In genomic region chr4:128477540-128477939, GRCh38 we compare ENCODE assay signal across 16 cellular contexts.
DNase-seq lines count a peak whose midpoint lies in the region; ATAC-seq, FAIRE-seq and TF ChIP-seq lines count a peak whose summit lies in the region.
"Had no signal": no experiment of that assay in that cellular context is flagged by ENCODE, and none has a peak within 500 bp of the region (broad histone marks: within the 10 kb centered on the region; RNA-seq: fewer than 3 reads in every experiment).

No MANE protein-coding gene starts in this region.

- H3K4me3 ChIP-seq in LNCaP clone FGC (ENCODE audit: low read depth, low read length): no peak overlapping the region
- no peak overlapping the region for H3K4me3 ChIP-seq in WERI-Rb-1 (ENCODE audit: low read depth, low read length)
- H3K4me3 ChIP-seq in retinal pigment epithelial cell (ENCODE audit: low read length): no peak overlapping the region
- H3K4me3 ChIP-seq: BLaER1, HAP-1 had no signal

- H3K9me3 ChIP-seq in WERI-Rb-1 (ENCODE audit: severe bottlenecking): peaks cover 5% of the 10 kb centered on the region
- H3K9me3 ChIP-seq: BLaER1, HAP-1 had no signal

- H3K36me3 ChIP-seq in WERI-Rb-1: no peaks in the 10 kb centered on the region
- H3K36me3 ChIP-seq: BLaER1, HAP-1 had no signal

- H3K27ac ChIP-seq in WERI-Rb-1: peak overlapping the region; percentile 57
- H3K27ac ChIP-seq: BLaER1, RWPE1 had no signal

- no peak for DNase-seq in D721Med (ENCODE audit: insufficient read length, low spot score)
- peak; percentile 25 for DNase-seq in LNCaP clone FGC (ENCODE audit: low read depth)
- DNase-seq in WERI-Rb-1: peak; percentile 91
- DNase-seq in retinal pigment epithelial cell (ENCODE audit: low read depth): peak; percentile 47
- no peak for DNase-seq in activated naive CD4-positive, alpha-beta T cell treated with anti-CD3 and anti-CD28 coated beads, Interleukin-2, amount 10 ng/mL, durations not matched to agents 7 days and 5 days
- no peak for DNase-seq in left lobe of liver (ENCODE audit: low spot score)
- DNase-seq in AG20443 (ENCODE audit: low spot score): no peak
- DNase-seq: CD4-positive, alpha-beta memory T cell; NCI-H1694 treated with DMSO at 0.1 percent for 48 hours; NCI-H774; PC-3 had no signal

- CTCF ChIA-PET in activated naive CD4-positive, alpha-beta T cell treated with anti-CD3 and anti-CD28 coated beads, Interleukin-2, amount 10 ng/mL, durations not matched to agents 7 days and 5 days (lab: Charles Lee): no interaction called here

- FAIRE-seq in D721Med (lab: Jason Lieb, UNC): peak; percentile 80
- FAIRE-seq: A204.1, G401.6 had no signal

- no peaks in the 10 kb centered on the region for H3K27me3 Mint-ChIP-seq in activated naive CD4-positive, alpha-beta T cell treated with anti-CD3 and anti-CD28 coated beads, Interleukin-2, amount 10 ng/mL, durations not matched to agents 7 days and 5 days
- H3K27me3 Mint-ChIP-seq: CD4-positive, alpha-beta memory T cell had no signal

- no peaks in the 10 kb centered on the region for H3K9me3 Mint-ChIP-seq in activated naive CD4-positive, alpha-beta T cell treated with anti-CD3 and anti-CD28 coated beads, Interleukin-2, amount 10 ng/mL, durations not matched to agents 7 days and 5 days

- no peak for ATAC-seq in left lobe of liver
- ATAC-seq: PC-3 had no signal

- no peaks in the 10 kb centered on the region for H3K4me1 Mint-ChIP-seq in activated naive CD4-positive, alpha-beta T cell treated with anti-CD3 and anti-CD28 coated beads, Interleukin-2, amount 10 ng/mL, durations not matched to agents 7 days and 5 days
- H3K4me1 Mint-ChIP-seq: CD4-positive, alpha-beta memory T cell had no signal

- TF ChIP-seq CTCF in D721Med (IDR thresholded peaks at IDR 0.05; ENCODE audit: insufficient read depth, missing control alignments): no peak
- no peak for TF ChIP-seq CTCF in LNCaP clone FGC (IDR thresholded peaks at IDR 0.05; ENCODE audit: control insufficient read depth, extremely low read depth, insufficient read depth)
- TF ChIP-seq CTCF in WERI-Rb-1 (IDR thresholded peaks at IDR 0.05; ENCODE audit: low read depth, low read length): peak; percentile 13; the same call in 1 of the 2 replicates
- no peak for TF ChIP-seq CTCF in retinal pigment epithelial cell (conservative IDR thresholded peaks at IDR 0.05; ENCODE audit: low read depth, low read length)

- no peak overlapping the region for H3K4me3 Mint-ChIP-seq in activated naive CD4-positive, alpha-beta T cell treated with anti-CD3 and anti-CD28 coated beads, Interleukin-2, amount 10 ng/mL, durations not matched to agents 7 days and 5 days
- H3K4me3 Mint-ChIP-seq: CD4-positive, alpha-beta memory T cell had no signal

- H3K27ac Mint-ChIP-seq in activated naive CD4-positive, alpha-beta T cell treated with anti-CD3 and anti-CD28 coated beads, Interleukin-2, amount 10 ng/mL, durations not matched to agents 7 days and 5 days: no peak overlapping the region
- H3K27ac Mint-ChIP-seq: CD4-positive, alpha-beta memory T cell had no signal

- H3K36me3 Mint-ChIP-seq in activated naive CD4-positive, alpha-beta T cell treated with anti-CD3 and anti-CD28 coated beads, Interleukin-2, amount 10 ng/mL, durations not matched to agents 7 days and 5 days: no peaks in the 10 kb centered on the region
- H3K36me3 Mint-ChIP-seq: CD4-positive, alpha-beta memory T cell had no signal

- H3K27me3 ChIP-seq in WERI-Rb-1 (ENCODE audit: insufficient read depth, low read depth, severe bottlenecking): no peaks in the 10 kb centered on the region
- H3K27me3 ChIP-seq: BLaER1 had no signal

Comparison
In these comparisons a context has a peak if more than half of its experiments do, and no peak if none do; other contexts are left out.
1. DNase-seq: peak in LNCaP clone FGC (single experiment), WERI-Rb-1 (single experiment) and retinal pigment epithelial cell (single experiment); none in D721Med (single experiment), activated naive CD4-positive, alpha-beta T cell treated with anti-CD3 and anti-CD28 coated beads, Interleukin-2, amount 10 ng/mL, durations not matched to agents 7 days and 5 days (single experiment), left lobe of liver (single experiment) and AG20443 (single experiment).